ENCODE assay signal across 8 cellular contexts in genomic region chr19:55113570-55114039, GRCh38. TPM values are rescaled to one million over a fixed set of nuclear protein-coding genes. Genes with fewer than 3 reads are reported as not detected.
DNase-seq lines count a peak whose midpoint lies in the region; ATAC-seq and TF ChIP-seq lines count a peak whose summit lies in the region.

No MANE protein-coding gene starts in this region.

- WGBS in psoas muscle, 3 donors = 11 to 24% (median 20%) methylated on average over 9 to 12 of the region's 12 CpGs

- DNase-seq in ELR (ENCODE audit: low read depth) (peak; percentile 79), WTC11 (ENCODE audit: low spot score) (peak; percentile 79), cardiac muscle cell (ENCODE audit: low read depth in 1 of 2, low spot score in 1 of 2) (peak; percentile 83 to 95), psoas muscle (peak; percentile 81 to 91), NCI-H1694 (lab: John Stamatoyannopoulos, UW) (no peak)
- no peak for DNase-seq in effector CD4-positive, alpha-beta T cell
- no peak for DNase-seq in activated naive CD4-positive, alpha-beta T cell treated with anti-CD3 and anti-CD28 coated beads for 36 hours

- H3K4me3 ChIP-seq in cardiac muscle cell (no peak overlapping the region), psoas muscle (peak overlapping the region; percentile 41)

- H3K27ac ChIP-seq in cardiac muscle cell = peak overlapping the region; percentile 83
- H3K27ac ChIP-seq in psoas muscle = peak overlapping the region; percentile 66

- no peaks in the 10 kb centered on the region for H3K36me3 ChIP-seq in cardiac muscle cell
- peaks cover 3 to 15% of the 10 kb centered on the region in 2 donors for H3K36me3 ChIP-seq in psoas muscle (ENCODE audit: insufficient read depth in 1 of 2, low read depth in 1 of 2)

- CTCF ChIA-PET in WTC11 (lab: Charles Lee) = interaction anchor here (0.7 to 1.2 kb wide), 5 partner anchors 12 to 33 kb away, joined by 3 to 7 read pairs (median 4); no protein-coding TSS in a partner anchor
- CTCF ChIA-PET in activated naive CD4-positive, alpha-beta T cell treated with anti-CD3 and anti-CD28 coated beads for 36 hours (lab: Charles Lee) = no interaction called here

- peaks cover 26% of the 10 kb centered on the region for H3K4me1 Mint-ChIP-seq in WTC11
- H3K4me1 Mint-ChIP-seq in activated naive CD4-positive, alpha-beta T cell treated with anti-CD3 and anti-CD28 coated beads for 36 hours (ENCODE audit: low read depth) = peaks cover 17% of the 10 kb centered on the region

- no peaks in the 10 kb centered on the region for H3K9me3 Mint-ChIP-seq in WTC11
- H3K9me3 Mint-ChIP-seq in activated naive CD4-positive, alpha-beta T cell treated with anti-CD3 and anti-CD28 coated beads for 36 hours = no peaks in the 10 kb centered on the region

- no peak for ATAC-seq in WTC11
- ATAC-seq in psoas muscle = peak in 1 of 4 donors; percentile 38
- ATAC-seq in GM18517 (IDR thresholded peaks at IDR 0.05; ENCODE audit: unreplicated experiment) = no peak

- TF ChIP-seq CTCF in WTC11 (IDR thresholded peaks at IDR 0.05) = no peak
- TF ChIP-seq CTCF in cardiac muscle cell (IDR thresholded peaks at IDR 0.05; ENCODE audit: low read depth, low read length) = no peak
- TF ChIP-seq CTCF in psoas muscle (IDR thresholded peaks at IDR 0.05) = no peak

- H3K27me3 ChIP-seq in cardiac muscle cell (no peaks in the 10 kb centered on the region), psoas muscle (ENCODE audit: insufficient read depth in 3 of 3, low read length in 2 of 3) (no peaks in the 10 kb centered on the region)

- POLR2A ChIA-PET in WTC11 (lab: Charles Lee) = no interaction called here

- peak overlapping the region; percentile 53; the same call in 1 of the 2 replicates for H3K27ac Mint-ChIP-seq in WTC11
- H3K27ac Mint-ChIP-seq in activated naive CD4-positive, alpha-beta T cell treated with anti-CD3 and anti-CD28 coated beads for 36 hours = no peak overlapping the region

- no peaks in the 10 kb centered on the region for H3K27me3 Mint-ChIP-seq in WTC11 (ENCODE audit: low read depth)
- H3K27me3 Mint-ChIP-seq in activated naive CD4-positive, alpha-beta T cell treated with anti-CD3 and anti-CD28 coated beads for 36 hours (ENCODE audit: low read depth) = no peaks in the 10 kb centered on the region

- intact Hi-C loops in psoas muscle (cut with DNase I) = no loop called here
- intact Hi-C loops in activated naive CD4-positive, alpha-beta T cell treated with anti-CD3 and anti-CD28 coated beads for 36 hours (cut with micrococcal nuclease) = no loop called here

- H3K4me3 Mint-ChIP-seq in WTC11 = no peak overlapping the region
- H3K4me3 Mint-ChIP-seq in activated naive CD4-positive, alpha-beta T cell treated with anti-CD3 and anti-CD28 coated beads for 36 hours = no peak overlapping the region

- H3K9me3 ChIP-seq in cardiac muscle cell (ENCODE audit: low read depth) = no peaks in the 10 kb centered on the region
- no peaks in the 10 kb centered on the region for H3K9me3 ChIP-seq in psoas muscle

- H3K4me1 ChIP-seq in cardiac muscle cell (ENCODE audit: low read depth) (peaks cover 23% of the 10 kb centered on the region), psoas muscle (peaks cover 15% of the 10 kb centered on the region)

- peaks cover 6% of the 10 kb centered on the region; the same call in 1 of the 2 replicates for H3K36me3 Mint-ChIP-seq in WTC11
- H3K36me3 Mint-ChIP-seq in activated naive CD4-positive, alpha-beta T cell treated with anti-CD3 and anti-CD28 coated beads for 36 hours (ENCODE audit: low read depth) = peaks cover 5% of the 10 kb centered on the region

TF ChIP-seq in WTC11, 78 proteins besides CTCF, POLR2A, EP300 and RAD21 (continues in another document):
- TF ChIP-seq NFATC4 (CRISPR knock-in tag; IDR thresholded peaks at IDR 0.05) = no peak
- TF ChIP-seq, protein P1, sequence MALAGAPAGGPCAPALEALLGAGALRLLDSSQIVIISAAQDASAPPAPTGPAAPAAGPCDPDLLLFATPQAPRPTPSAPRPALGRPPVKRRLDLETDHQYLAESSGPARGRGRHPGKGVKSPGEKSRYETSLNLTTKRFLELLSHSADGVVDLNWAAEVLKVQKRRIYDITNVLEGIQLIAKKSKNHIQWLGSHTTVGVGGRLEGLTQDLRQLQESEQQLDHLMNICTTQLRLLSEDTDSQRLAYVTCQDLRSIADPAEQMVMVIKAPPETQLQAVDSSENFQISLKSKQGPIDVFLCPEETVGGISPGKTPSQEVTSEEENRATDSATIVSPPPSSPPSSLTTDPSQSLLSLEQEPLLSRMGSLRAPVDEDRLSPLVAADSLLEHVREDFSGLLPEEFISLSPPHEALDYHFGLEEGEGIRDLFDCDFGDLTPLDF (CRISPR knock-in tag; IDR thresholded peaks at IDR 0.05) = no peak
- TF ChIP-seq PRRX2 (CRISPR knock-in tag; IDR thresholded peaks at IDR 0.05) = no peak
- TF ChIP-seq MLX (CRISPR knock-in tag; IDR thresholded peaks at IDR 0.05) = no peak
- TF ChIP-seq AR (CRISPR knock-in tag; IDR thresholded peaks at IDR 0.05) = no peak
- TF ChIP-seq FOXP4 (CRISPR knock-in tag; IDR thresholded peaks at IDR 0.05) = no peak

RNA-seq across cellular contexts. Expression of gene PPP1R12C, which starts 3.8 kb away (rescaled TPM):
- total RNA-seq in WTC11 (2021) (88.4 to 99.3 TPM (median 92.3 TPM) in 3 replicates), cardiac muscle cell (107 and 120 TPM in 2 replicates), psoas muscle (10 to 100 TPM; 20.5 to 35.3 (median 24.8) TPM)
- polyA plus RNA-seq in cardiac muscle cell (32.9 and 38.0 TPM in 2 replicates), psoas muscle (10 to 100 TPM; 28.5 to 59.1 (median 44.4) TPM)
- total RNA-seq in activated naive CD4-positive, alpha-beta T cell treated with anti-CD3 and anti-CD28 coated beads for 36 hours = 10 to 100 TPM; 41.2 to 42.1 TPM

RNA-seq across cellular contexts. Expression of gene TNNT1, which starts 35.4 kb away (rescaled TPM):
- total RNA-seq in WTC11 (2021) = 50.6 to 127 TPM (median 108 TPM) in 3 replicates
- total RNA-seq in cardiac muscle cell = 16.1 and 25.0 TPM in 2 replicates
- polyA plus RNA-seq in cardiac muscle cell = 34.7 and 35.5 TPM in 2 replicates
- total RNA-seq in psoas muscle = 1,000 to 10,000 TPM; 7,142 to 9,723 (median 8,305) TPM
- polyA plus RNA-seq in psoas muscle = over 10,000 TPM in 2 of 3 donors, 1,000 to 10,000 TPM in 1; 4,522 to 12,694 (median 10,175) TPM
- not detected for total RNA-seq in activated naive CD4-positive, alpha-beta T cell treated with anti-CD3 and anti-CD28 coated beads for 36 hours

RNA-seq across cellular contexts. Expression of gene EPS8L1, which starts 37.9 kb away (rescaled TPM):
- total RNA-seq in WTC11 (2021) = 38.9 to 43.8 TPM (median 42.8 TPM) in 3 replicates
- 2.0 and 3.9 TPM in 2 replicates for total RNA-seq in cardiac muscle cell
- polyA plus RNA-seq in cardiac muscle cell = 1.1 and 1.2 TPM in 2 replicates
- 1 to 10 TPM in 2 of 4 donors, under 1 TPM in 2; 0.53 to 2.5 (median 0.93) TPM for total RNA-seq in psoas muscle
- polyA plus RNA-seq in psoas muscle = 1 to 10 TPM in 2 of 3 donors, under 1 TPM in 1; 0.97 to 1.9 (median 1.4) TPM
- under 1 TPM; 0.88 to 0.89 TPM for total RNA-seq in activated naive CD4-positive, alpha-beta T cell treated with anti-CD3 and anti-CD28 coated beads for 36 hours

RNA-seq across cellular contexts. Expression of gene TNNI3, which starts 43.9 kb away (rescaled TPM):
- total RNA-seq in WTC11 (2021) (15.0 to 36.7 TPM (median 34.0 TPM) in 3 replicates), cardiac muscle cell (64.5 and 78.6 TPM in 2 replicates), psoas muscle (10 to 100 TPM in 1 of 4 donors, 1 to 10 TPM in 3; 5.0 to 16.2 (median 7.4) TPM)
- polyA plus RNA-seq in cardiac muscle cell (49.8 and 85.5 TPM in 2 replicates), psoas muscle (10 to 100 TPM; 13.4 to 17.4 (median 15.2) TPM)
- not detected for total RNA-seq in activated naive CD4-positive, alpha-beta T cell treated with anti-CD3 and anti-CD28 coated beads for 36 hours

RNA-seq across cellular contexts. Expression of gene RDH13, which starts 50.7 kb away (rescaled TPM):
- total RNA-seq in WTC11 (2021) (35.3 to 39.5 TPM (median 38.4 TPM) in 3 replicates), cardiac muscle cell (31.9 and 41.0 TPM in 2 replicates), psoas muscle (10 to 100 TPM in 3 of 4 donors, 1 to 10 TPM in 1; 4.5 to 18.0 (median 12.9) TPM)
- polyA plus RNA-seq in cardiac muscle cell (23.7 and 27.4 TPM in 2 replicates), psoas muscle (10 to 100 TPM; 11.5 to 15.1 (median 13.1) TPM)
- 1 to 10 TPM; 8.7 to 8.9 TPM for total RNA-seq in activated naive CD4-positive, alpha-beta T cell treated with anti-CD3 and anti-CD28 coated beads for 36 hours

Comparison
In these comparisons a context has a peak if more than half of its experiments do, and no peak if none do; other contexts are left out.
1. DNase-seq: peak in ELR (single experiment), WTC11 (single experiment), cardiac muscle cell (2 of 2) and psoas muscle (2 of 2); none in effector CD4-positive, alpha-beta T cell (single experiment), NCI-H1694 (single experiment) and activated naive CD4-positive, alpha-beta T cell treated with anti-CD3 and anti-CD28 coated beads for 36 hours (single experiment).
2. RNA of gene TNNT1, which starts 35.4 kb away (total RNA-seq): 7,142 to 9,723 TPM in psoas muscle; 50.6 to 127 TPM in WTC11, 16.1 to 25.0 TPM in cardiac muscle cell and not detected in activated naive CD4-positive, alpha-beta T cell treated with anti-CD3 and anti-CD28 coated beads for 36 hours; every median in the first group is over 10 times any median in the second.